8 cellular contexts compared by ENCODE assay signal in genomic region chr6:144581807-144582537, GRCh38.
A peak's percentile ranks its signal among the peaks of the same experiment; 100 is the strongest.
DNase-seq lines count a peak whose midpoint lies in the region; ATAC-seq and TF ChIP-seq lines count a peak whose summit lies in the region.

No MANE protein-coding gene starts in this region.

- DNase-seq in DND-41 (peak; percentile 62), IMR-90 (peak; percentile 44), SW480 (ENCODE audit: low spot score) (peak; percentile 14), erythroblast (lab: John Stamatoyannopoulos, UW) (peak; percentile 7 to 24)
- no peak for DNase-seq in activated CD4-positive, CD25-positive, alpha-beta regulatory T cell (lab: John Stamatoyannopoulos, UW)

- no peak overlapping the region for H3K56ac ChIP-seq in IMR-90 (ENCODE audit: extremely low read depth, insufficient read depth, low read length)

- no peak overlapping the region for H2BK120ac ChIP-seq in IMR-90 (ENCODE audit: low read depth, low read length)

- H2AK9ac ChIP-seq in IMR-90 (replicated peaks; ENCODE audit: low read depth, low read length, poor library complexity) = no peak overlapping the region

- H3K9ac ChIP-seq in DND-41 (ENCODE audit: low read depth, low read length) (peak overlapping the region; percentile 64), IMR-90 (ENCODE audit: low read depth, low read length) (no peak overlapping the region), neural cell (ENCODE audit: low read length) (no peak overlapping the region)

- peak; percentile 88 for TF ChIP-seq CTCF in DND-41 (IDR thresholded peaks at IDR 0.05; ENCODE audit: borderline replicate concordance, extremely low read depth, low read length, poor library complexity, severe bottlenecking)
- TF ChIP-seq CTCF in IMR-90 (conservative IDR thresholded peaks at IDR 0.05; ENCODE audit: low read depth, low read length) = peak; percentile 54
- peak; percentile 62 for TF ChIP-seq CTCF in neural cell (IDR thresholded peaks at IDR 0.05; ENCODE audit: poor library complexity, severe bottlenecking)

- no peak overlapping the region for H3K14ac ChIP-seq in IMR-90 (replicated peaks; ENCODE audit: low read depth, low read length)

- H2AFZ ChIP-seq in DND-41 (ENCODE audit: low read depth, low read length) = no peak overlapping the region
- H2AFZ ChIP-seq in IMR-90 (replicated peaks; ENCODE audit: low read length, poor library complexity) = no peak overlapping the region
- H2AFZ ChIP-seq in neural cell (ENCODE audit: low read depth, low read length) = no peak overlapping the region

- ATAC-seq in DND-41 (ENCODE audit: insufficient read depth, low read depth) (peak; percentile 29; the same call in 2 of the 3 replicates), IMR-90 (ENCODE audit: low read depth) (peak; percentile 48; the same call in 1 of the 2 replicates), GM21717 (IDR thresholded peaks at IDR 0.05; ENCODE audit: unreplicated experiment) (no peak), GM21528 (IDR thresholded peaks at IDR 0.05; ENCODE audit: low FRiP score, unreplicated experiment) (no peak)

- POLR2A ChIA-PET in IMR-90 (lab: Charles Lee; ENCODE audit: unreplicated experiment) = no interaction called here

- H3K4me3 ChIP-seq in DND-41 (ENCODE audit: low read depth in 1 of 2, low read length in 2 of 2) (peak overlapping the region in 1 of 2 experiments; percentile 53; a peak in 2 of 4 replicates), IMR-90 (ENCODE audit: insufficient read depth, low read depth, low read length) (no peak overlapping the region), neural cell (ENCODE audit: low read length) (no peak overlapping the region)

- no peak overlapping the region for H2BK15ac ChIP-seq in IMR-90 (ENCODE audit: low read depth, low read length)

- no TSS peak for BruUV-seq in IMR-90 (replicated peaks; lab: Mats Ljungman, UMichigan)

- H2AK5ac ChIP-seq in IMR-90 (ENCODE audit: low read depth, low read length) = no peak overlapping the region

- H3K4ac ChIP-seq in IMR-90 (ENCODE audit: low read depth, low read length) = no peak overlapping the region

- H3K4me1 ChIP-seq in DND-41 (ENCODE audit: insufficient read depth, low read length) = peaks cover 58% of the 10 kb centered on the region
- peaks cover 4% of the 10 kb centered on the region for H3K4me1 ChIP-seq in IMR-90 (ENCODE audit: control insufficient read depth, insufficient read depth, low read length)

- H3K9me1 ChIP-seq in IMR-90 (ENCODE audit: insufficient read depth, low read length) = peaks cover 2% of the 10 kb centered on the region; the same call in 1 of the 2 replicates

- TF ChIP-seq POLR2A in IMR-90 (IDR thresholded peaks at IDR 0.05; ENCODE audit: low read depth, low read length) = no peak
- no peak for TF ChIP-seq POLR2A in erythroblast (IDR thresholded peaks at IDR 0.05; ENCODE audit: low read length)

- H4K20me1 ChIP-seq in DND-41 (ENCODE audit: insufficient read depth, low read length) = no peaks in the 10 kb centered on the region
- no peaks in the 10 kb centered on the region for H4K20me1 ChIP-seq in IMR-90 (ENCODE audit: insufficient read depth, low read length)
- no peaks in the 10 kb centered on the region for H4K20me1 ChIP-seq in neural cell (ENCODE audit: insufficient read depth)

- H2BK5ac ChIP-seq in IMR-90 (ENCODE audit: low read depth, low read length, poor library complexity, severe bottlenecking) = no peak overlapping the region

- H3K36me3 ChIP-seq in DND-41 (ENCODE audit: insufficient read depth, low read length) = peaks cover 29% of the 10 kb centered on the region
- peaks cover 3% of the 10 kb centered on the region; the same call in 1 of the 2 replicates for H3K36me3 ChIP-seq in IMR-90 (ENCODE audit: control insufficient read depth, insufficient read depth, low read length)
- H3K36me3 ChIP-seq in neural cell (ENCODE audit: insufficient read depth, low read length) = no peaks in the 10 kb centered on the region

- H3K9me3 ChIP-seq in DND-41 (ENCODE audit: insufficient read depth, low read length, severe bottlenecking) = no peaks in the 10 kb centered on the region
- no peaks in the 10 kb centered on the region for H3K9me3 ChIP-seq in IMR-90 (ENCODE audit: control insufficient read depth, insufficient read depth, low read length)
- H3K9me3 ChIP-seq in neural cell (ENCODE audit: low read length) = no peaks in the 10 kb centered on the region

- no peaks in the 10 kb centered on the region for H3K9me2 ChIP-seq in neural cell (ENCODE audit: insufficient read depth, low read length)

- dilution Hi-C loops in IMR-90 (cut with HindIII; ENCODE audit: low sequenced_read_pairs, unreplicated experiment) = no loop called here

- no peaks in the 10 kb centered on the region for H3F3A ChIP-seq in neural cell (ENCODE audit: insufficient read depth, low read length, poor library complexity, severe bottlenecking)

- H2BK20ac ChIP-seq in IMR-90 (ENCODE audit: low read depth, low read length) = no peak overlapping the region

- no peak overlapping the region for H4K91ac ChIP-seq in IMR-90 (ENCODE audit: insufficient read depth, low read depth, low read length)

- H3K27me3 ChIP-seq in DND-41 (ENCODE audit: insufficient read depth, low read length, poor library complexity) = no peaks in the 10 kb centered on the region
- no peaks in the 10 kb centered on the region for H3K27me3 ChIP-seq in IMR-90 (ENCODE audit: control insufficient read depth, insufficient read depth, low read length)
- no peaks in the 10 kb centered on the region for H3K27me3 ChIP-seq in neural cell (ENCODE audit: insufficient read depth, low read depth, low read length)

- H3K79me1 ChIP-seq in IMR-90 (ENCODE audit: low read depth in 1 of 2, low read length in 2 of 2) = peaks cover 0 to 6% of the 10 kb centered on the region in 2 experiments; a peak in 2 of 4 replicates

- no peak overlapping the region for H3K18ac ChIP-seq in IMR-90 (ENCODE audit: low read depth, low read length)

- CTCF ChIA-PET in IMR-90 (lab: Yijun Ruan, JAX) = no interaction called here

- no peak overlapping the region for H4K8ac ChIP-seq in IMR-90 (ENCODE audit: low read depth in 2 of 2, low read length in 2 of 2)

- H4K5ac ChIP-seq in IMR-90 (ENCODE audit: low read depth, low read length) = no peak overlapping the region

- 73 to 100% methylated on average over 1 of the region's 5 CpGs for WGBS in IMR-90 (ENCODE audit: extremely low coverage in 2 of 2, insufficient read length in 1 of 2), 2 experiments

- H3K4me2 ChIP-seq in DND-41 (ENCODE audit: insufficient read depth, low read length) = peak overlapping the region; percentile 89
- H3K4me2 ChIP-seq in IMR-90 (ENCODE audit: low read depth, low read length) = no peak overlapping the region; the same call in 1 of the 2 replicates
- H3K4me2 ChIP-seq in neural cell (ENCODE audit: low read length) = no peak overlapping the region

- TF ChIP-seq RAD21 in IMR-90 (IDR thresholded peaks at IDR 0.05; ENCODE audit: low read length) (peak; percentile 56), neural cell (conservative IDR thresholded peaks at IDR 0.05) (peak; percentile 50)

- no peak overlapping the region; the same call in 1 of the 2 replicates for H3K23ac ChIP-seq in IMR-90 (ENCODE audit: low read depth, low read length)

- H3K79me2 ChIP-seq in DND-41 (ENCODE audit: insufficient read depth, low read length) (peaks cover 39% of the 10 kb centered on the region), neural cell (replicated peaks; ENCODE audit: insufficient read depth, low read length) (peaks cover 30% of the 10 kb centered on the region)

- TF ChIP-seq EP300 in neural cell (conservative IDR thresholded peaks at IDR 0.05; ENCODE audit: poor library complexity, severe bottlenecking) = no peak

- H3K27ac ChIP-seq in DND-41 (ENCODE audit: low read length) = peak overlapping the region; percentile 90
- no peak overlapping the region for H3K27ac ChIP-seq in IMR-90 (ENCODE audit: insufficient read depth, low read length)
- H3K27ac ChIP-seq in neural cell (ENCODE audit: low read length) = no peak overlapping the region

- intact Hi-C loops in IMR-90 (cut with micrococcal nuclease) = loop anchor here (5.0 kb wide), 1 partner anchor 1120 kb away; no protein-coding TSS in a partner anchor

- in situ Hi-C loops in IMR-90 (cut with MboI; ENCODE audit: low sequenced_read_pairs) = loop anchor here (10.0 kb wide), 3 partner anchors 553 to 1123 kb away; no protein-coding TSS in a partner anchor

TF ChIP-seq in IMR-90, 13 proteins besides CTCF, POLR2A, EP300 and RAD21:
- TF ChIP-seq NFE2L2 (IDR thresholded peaks at IDR 0.05; ENCODE audit: low read depth, low read length) (no peak), CEBPB (IDR thresholded peaks at IDR 0.05; ENCODE audit: low read depth, low read length) (no peak), SMC3 (IDR thresholded peaks at IDR 0.05; ENCODE audit: low read depth, low read length) (peak; percentile 43), CHD1 (IDR thresholded peaks at IDR 0.05; ENCODE audit: low read depth, low read length) (no peak)

TF ChIP-seq in neural cell, 6 proteins besides CTCF, POLR2A, EP300 and RAD21:
- no peak for TF ChIP-seq REST (IDR thresholded peaks at IDR 0.05; ENCODE audit: borderline replicate concordance)
- peak; percentile 43 for TF ChIP-seq SMC3 (conservative IDR thresholded peaks at IDR 0.05; ENCODE audit: poor library complexity)
- TF ChIP-seq EZH2 (IDR thresholded peaks at IDR 0.05; ENCODE audit: borderline replicate concordance, insufficient read depth, low read length, poor library complexity, severe bottlenecking) = no peak
- no peak for TF ChIP-seq TAF1 (IDR thresholded peaks at IDR 0.05; ENCODE audit: low read depth)
TF ChIP-seq in neural cell: peak in this region for 1.

Comparison
In these comparisons a context has a peak if more than half of its experiments do, and no peak if none do; other contexts are left out.
1. ATAC-seq: peak in DND-41 (single experiment) and IMR-90 (single experiment); none in GM21717 (single experiment) and GM21528 (single experiment).
2. DNase-seq: peak in DND-41 (single experiment), IMR-90 (single experiment), SW480 (single experiment) and erythroblast (2 of 2); none in activated CD4-positive, CD25-positive, alpha-beta regulatory T cell (0 of 4).
3. Peak in every context shown above with its lines, with median percentiles within 50 percentile points of each other: CTCF ChIP-seq.